8 cellular contexts compared by ENCODE assay signal in genomic region chr5:140664353-140665119, GRCh38. TPM values are rescaled to one million over a fixed set of nuclear protein-coding genes. Genes with fewer than 3 reads are reported as not detected.
DNase-seq lines count a peak whose midpoint lies in the region; ATAC-seq lines count a peak whose summit lies in the region.

Gene WDR55 (plus strand): TSS chr5:140664904. CDS start chr5:140664913, 9 bp downstream.

- peaks cover 33 to 41% (median 39%) of the 10 kb centered on the region in 3 donors for H3K4me1 Mint-ChIP-seq in CD8-positive, alpha-beta memory T cell
- peaks cover 23 to 28% of the 10 kb centered on the region in 2 donors for H3K4me1 Mint-ChIP-seq in effector memory CD8-positive, alpha-beta T cell (ENCODE audit: low read depth in 2 of 2)

- H3K36me3 Mint-ChIP-seq in CD8-positive, alpha-beta memory T cell = peaks cover 0 to 83% (median 20%) of the 10 kb centered on the region in 3 donors
- H3K36me3 Mint-ChIP-seq in effector memory CD8-positive, alpha-beta T cell (ENCODE audit: insufficient read depth) = peaks cover 67% of the 10 kb centered on the region

- POLR2A ChIA-PET in CD8-positive, alpha-beta memory T cell (lab: Charles Lee) = interaction anchor here (0.8 to 3.9 kb wide), 4 partner anchors 11 to 262 kb away, joined by 3 to 16 read pairs (median 4); partner anchors contain the start of genes ANKHD1, IK, NDUFA2 and ZMAT2

- CTCF ChIA-PET in CD8-positive, alpha-beta memory T cell (lab: Charles Lee) = interaction anchor here (0.8 to 1.4 kb wide), 4 partner anchors 25 to 263 kb away, joined by 3 read pairs; partner anchors contain the start of genes ANKHD1 and TMCO6

- H3K27ac ChIP-seq in CD8-positive, alpha-beta memory T cell (ENCODE audit: low read depth, low read length) = peak within 1 kb of the TSS; percentile 91

- peak within 1 kb of the TSS; percentile 93 to 100 (median 98) for H3K4me3 Mint-ChIP-seq in CD8-positive, alpha-beta memory T cell
- peak within 1 kb of the TSS; percentile 100 for H3K4me3 Mint-ChIP-seq in effector memory CD8-positive, alpha-beta T cell

- ATAC-seq in GM19467 (IDR thresholded peaks at IDR 0.05; ENCODE audit: unreplicated experiment) = peak; percentile 95
- ATAC-seq in effector memory CD8-positive, alpha-beta T cell (replicated peaks) = peak; percentile 93

- H3K27me3 Mint-ChIP-seq in CD8-positive, alpha-beta memory T cell = peaks cover 0 to 1% of the 10 kb centered on the region in 2 donors
- no peaks in the 10 kb centered on the region for H3K27me3 Mint-ChIP-seq in effector memory CD8-positive, alpha-beta T cell

- peaks cover 24% of the 10 kb centered on the region for H3K4me1 ChIP-seq in CD8-positive, alpha-beta memory T cell (ENCODE audit: insufficient read depth, low read length)

- peaks cover 48% of the 10 kb centered on the region for H3K36me3 ChIP-seq in CD8-positive, alpha-beta memory T cell (ENCODE audit: insufficient read depth, low read length)

- H3K9me3 ChIP-seq in CD8-positive, alpha-beta memory T cell (ENCODE audit: low read length) = no peaks in the 10 kb centered on the region

- peak; percentile 94 to 97 (median 95) for DNase-seq in CD8-positive, alpha-beta memory T cell
- DNase-seq in HS-27A (ENCODE audit: low read depth) = peak; percentile 54
- peak; percentile 96 to 97 for DNase-seq in NOMO-1 (lab: John Stamatoyannopoulos, UW; ENCODE audit: unreplicated experiment in 2 of 2)
- DNase-seq in activated CD8-positive, alpha-beta memory T cell treated with anti-CD3 and anti-CD28 coated beads for 4 hours (ENCODE audit: low read depth in 2 of 2) = peak; percentile 93 to 94
- peak; percentile 92 to 96 (median 95) for DNase-seq in effector memory CD8-positive, alpha-beta T cell
- DNase-seq in medulla oblongata (ENCODE audit: extremely low spot score) = peak; percentile 97
- DNase-seq in stimulated activated CD8-positive, alpha-beta memory T cell treated with anti-CD3 and anti-CD28 coated beads, Interleukin-12 subunit alpha, Interleukin-12 subunit beta, amount 100 ng/mL, for 1 hour (ENCODE audit: low read depth) = peak; percentile 94

- no peaks in the 10 kb centered on the region for H3K9me3 Mint-ChIP-seq in CD8-positive, alpha-beta memory T cell
- no peaks in the 10 kb centered on the region for H3K9me3 Mint-ChIP-seq in effector memory CD8-positive, alpha-beta T cell

- peak within 1 kb of the TSS; percentile 84 for H3K4me3 ChIP-seq in CD8-positive, alpha-beta memory T cell (ENCODE audit: low read length)

- peak within 1 kb of the TSS; percentile 97 to 100 (median 99) for H3K27ac Mint-ChIP-seq in CD8-positive, alpha-beta memory T cell
- peak within 1 kb of the TSS; percentile 96 to 99 for H3K27ac Mint-ChIP-seq in effector memory CD8-positive, alpha-beta T cell

- no peaks in the 10 kb centered on the region for H3K27me3 ChIP-seq in CD8-positive, alpha-beta memory T cell (ENCODE audit: insufficient read depth, low read length, poor library complexity, severe bottlenecking)

RNA-seq across cellular contexts. Expression of gene WDR55, which starts in this region (rescaled TPM):
- total RNA-seq in CD8-positive, alpha-beta memory T cell = 10 to 100 TPM; 40.1 to 40.7 TPM
- polyA plus RNA-seq in CD8-positive, alpha-beta memory T cell = 17.3 TPM

Comparison
In these comparisons a context has a peak if more than half of its experiments do, and no peak if none do; other contexts are left out.
1. Peak in every context shown above with its lines: DNase-seq, ATAC-seq, H3K4me3 ChIP-seq and H3K27ac ChIP-seq.